Comparison of ENCODE assay signal across 8 cellular contexts in genomic region chr6:36962874-36963273, GRCh38. TPM values are rescaled to one million over a fixed set of nuclear protein-coding genes. Genes with fewer than 3 reads are reported as not detected.
DNase-seq lines count a peak whose midpoint lies in the region; ATAC-seq, FAIRE-seq and TF ChIP-seq lines count a peak whose summit lies in the region.

No MANE protein-coding gene starts in this region.

- TF ChIP-seq CTCF in heart right ventricle (IDR thresholded peaks at IDR 0.05), result no peak

- no peak overlapping the region for H3K4me3 ChIP-seq in SJCRH30
- no peak overlapping the region for H3K4me3 ChIP-seq in heart right ventricle
- H3K4me3 ChIP-seq in small intestine (ENCODE audit: low read depth in 1 of 2, low read length in 2 of 2), result no peak overlapping the region

- intact Hi-C loops in heart right ventricle (cut with DNase I), result no loop called here

- H3K27ac ChIP-seq in SJCRH30, result no peak overlapping the region
- H3K27ac ChIP-seq in heart right ventricle, result peak overlapping the region in 1 of 10 donors; percentile 56
- H3K27ac ChIP-seq in small intestine (ENCODE audit: low read depth in 1 of 2, low read length in 1 of 2), result no peak overlapping the region

- 78 to 79% methylated on average over 12 of the region's 12 CpGs for WGBS in heart right ventricle, 2 donors
- WGBS in small intestine, 3 donors, result 57 to 79% (median 65%) methylated on average over 12 of the region's 12 CpGs

- peak; percentile 45 to 50 for DNase-seq in SJCRH30
- DNase-seq in activated gamma-delta T cell treated with anti-CD3 and anti-CD28 coated beads, Interleukin-2, amount 50 U/mL, for 16 hours (ENCODE audit: low read depth), result peak; percentile 42
- peak; percentile 69 to 72 for DNase-seq in heart right ventricle
- DNase-seq in small intestine, result peak; percentile 35
- DNase-seq in NCI-H1048 (lab: John Stamatoyannopoulos, UW), result no peak

- H3K27me3 ChIP-seq in SJCRH30 (no peaks in the 10 kb centered on the region), heart right ventricle (no peaks in the 10 kb centered on the region), small intestine (ENCODE audit: control insufficient read depth in 2 of 2, insufficient read depth in 2 of 2, low read length in 2 of 2) (no peaks in the 10 kb centered on the region)

- no peak for FAIRE-seq in small intestine (lab: Jason Lieb, UNC)

- ATAC-seq in GM21367 (IDR thresholded peaks at IDR 0.05; ENCODE audit: unreplicated experiment) (peak; percentile 44), heart right ventricle (peak in 4 of 8 donors; percentile 10 to 17 (median 14)), GM21786 (IDR thresholded peaks at IDR 0.05; ENCODE audit: unreplicated experiment) (no peak), GM21390 (IDR thresholded peaks at IDR 0.05; ENCODE audit: unreplicated experiment) (no peak)

- H3K36me3 ChIP-seq in SJCRH30, result peaks cover 4% of the 10 kb centered on the region
- H3K36me3 ChIP-seq in heart right ventricle, result peaks cover 0 to 21% (median 9%) of the 10 kb centered on the region in 9 donors
- peaks cover 3 to 4% of the 10 kb centered on the region in 2 donors for H3K36me3 ChIP-seq in small intestine (ENCODE audit: control insufficient read depth in 2 of 2, insufficient read depth in 2 of 2, low read length in 2 of 2)

- H3K9me3 ChIP-seq in SJCRH30 (replicated peaks) (no peaks in the 10 kb centered on the region), heart right ventricle (no peaks in the 10 kb centered on the region), small intestine (ENCODE audit: control insufficient read depth, low read depth) (no peaks in the 10 kb centered on the region)

- peaks cover 9% of the 10 kb centered on the region; the same call in 1 of the 2 replicates for H3K4me1 ChIP-seq in SJCRH30
- H3K4me1 ChIP-seq in heart right ventricle, result peaks cover 8 to 57% (median 30%) of the 10 kb centered on the region in 9 donors
- H3K4me1 ChIP-seq in small intestine (ENCODE audit: control insufficient read depth in 2 of 2, insufficient read depth in 1 of 2, low read depth in 1 of 2, low read length in 1 of 2), result peaks cover 2% of the 10 kb centered on the region in 2 donors

RNA-seq across cellular contexts. Expression of gene PI16, which starts 8.3 kb away (rescaled TPM):
- not detected in 2 replicates for total RNA-seq in SJCRH30 (2014; rRNA removed; shearing (Covaris generic))
- 10 to 100 TPM in 9 of 10 donors, 1 to 10 TPM in 1; 4.4 to 38.9 (median 18.7) TPM for total RNA-seq in heart right ventricle
- 10 to 100 TPM in 1 of 2 donors, 1 to 10 TPM in 1; 6.3 to 38.6 TPM for polyA plus RNA-seq in heart right ventricle
- 1 to 10 TPM in 1 of 3 donors, under 1 TPM in 1, not detected in 1; 0.27 to 2.3 TPM for polyA plus RNA-seq in small intestine

RNA-seq across cellular contexts. Expression of gene MTCH1, which starts 23.1 kb away (rescaled TPM):
- 169 and 173 TPM in 2 replicates for total RNA-seq in SJCRH30 (2014; rRNA removed; shearing (Covaris generic))
- 100 to 1,000 TPM; 127 to 296 (median 156) TPM for total RNA-seq in heart right ventricle
- polyA plus RNA-seq in heart right ventricle (100 to 1,000 TPM in 1 of 2 donors, 10 to 100 TPM in 1; 82.6 to 341 TPM), small intestine (100 to 1,000 TPM; 122 to 134 (median 125) TPM)

RNA-seq across cellular contexts. Expression of gene FGD2, which starts 42.6 kb away (rescaled TPM):
- not detected in 2 replicates for total RNA-seq in SJCRH30 (2014; rRNA removed; shearing (Covaris generic))
- 10 to 100 TPM in 1 of 10 donors, 1 to 10 TPM in 9; 1.0 to 22.1 (median 2.0) TPM for total RNA-seq in heart right ventricle
- polyA plus RNA-seq in heart right ventricle, result 1 to 10 TPM; 2.8 to 6.7 TPM
- 1 to 10 TPM; 1.1 to 8.8 (median 5.7) TPM for polyA plus RNA-seq in small intestine
